In genomic region chr5:36301858-36302603, GRCh38 we compare ENCODE assay signal across 8 cellular contexts. TPM values are rescaled to one million over a fixed set of nuclear protein-coding genes. Genes with fewer than 3 reads are reported as not detected.
A peak's percentile ranks its signal among the peaks of the same experiment; 100 is the strongest.
DNase-seq lines count a peak whose midpoint lies in the region; ATAC-seq and TF ChIP-seq lines count a peak whose summit lies in the region.

TSS of gene RANBP3L (minus strand) at chr5:36301902. CDS start at chr5:36301416, 486 bp downstream.

- peak within 1 kb of the TSS; percentile 62 for H3K4me3 ChIP-seq in osteoblast (ENCODE audit: insufficient read depth, low read length)

- H3K27me3 ChIP-seq in osteoblast (ENCODE audit: insufficient read depth, low read length) = no peaks in the 10 kb centered on the region

- peak within 1 kb of the TSS; percentile 9 for H3K27ac ChIP-seq in osteoblast (ENCODE audit: low read depth, low read length)

- no peaks in the 10 kb centered on the region for H3K36me3 ChIP-seq in osteoblast (ENCODE audit: insufficient read depth, low read length)

- no peaks in the 10 kb centered on the region for H4K20me1 ChIP-seq in osteoblast (ENCODE audit: insufficient read depth, low read length)

- peak within 1 kb of the TSS; percentile 75 for H2AFZ ChIP-seq in osteoblast (ENCODE audit: low read length)

- peak; percentile 60 to 70 for DNase-seq in NOMO-1 (lab: John Stamatoyannopoulos, UW; ENCODE audit: unreplicated experiment in 2 of 2)
- DNase-seq in fibroblast of gingiva (ENCODE audit: low read depth) = peak; percentile 74
- no peak for DNase-seq in osteoblast (ENCODE audit: insufficient read length, low spot score, missing footprints)
- DNase-seq in effector CD4-positive, alpha-beta T cell = no peak
- DNase-seq in NCI-H2029 treated with DMSO at 0.1 percent for 48 hours (lab: John Stamatoyannopoulos, UW) = no peak
- DNase-seq in activated naive CD4-positive, alpha-beta T cell treated with anti-CD3 and anti-CD28 coated beads, Interleukin-2, amount 50 U/mL, for 16 hours = no peak

- H3K4me1 ChIP-seq in osteoblast (ENCODE audit: insufficient read depth, low read length) = peaks cover 37% of the 10 kb centered on the region

- H3K9me3 ChIP-seq in osteoblast (ENCODE audit: low read depth, low read length) = no peaks in the 10 kb centered on the region

- H3K79me2 ChIP-seq in osteoblast (ENCODE audit: insufficient read depth, low read length) = no peaks in the 10 kb centered on the region

- ATAC-seq in GM21526 (IDR thresholded peaks at IDR 0.05; ENCODE audit: low FRiP score, unreplicated experiment) (peak; percentile 80), HG03025 (IDR thresholded peaks at IDR 0.05; ENCODE audit: low FRiP score, unreplicated experiment) (no peak)

- peak within 1 kb of the TSS; percentile 86 for H3K4me2 ChIP-seq in osteoblast (ENCODE audit: insufficient read depth, low read length)

- TF ChIP-seq CTCF in osteoblast (IDR thresholded peaks at IDR 0.05; ENCODE audit: extremely low read depth, low read depth, low read length) = no peak

RNA-seq across cellular contexts. Expression of gene RANBP3L, which starts in this region (rescaled TPM):
- total RNA-seq in osteoblast = 1.8 and 3.5 TPM in 2 replicates

Comparison
In these comparisons a context has a peak if more than half of its experiments do, and no peak if none do; other contexts are left out.
1. DNase-seq: peak in NOMO-1 (2 of 2) and fibroblast of gingiva (single experiment); none in osteoblast (single experiment), effector CD4-positive, alpha-beta T cell (single experiment), NCI-H2029 treated with DMSO at 0.1 percent for 48 hours (single experiment) and activated naive CD4-positive, alpha-beta T cell treated with anti-CD3 and anti-CD28 coated beads, Interleukin-2, amount 50 U/mL, for 16 hours (single experiment).